In genomic region chr7:77687100-77687746, GRCh38 we compare ENCODE assay signal across 11 cellular contexts. TPM values are rescaled to one million over a fixed set of nuclear protein-coding genes. Genes with fewer than 3 reads are reported as not detected.
A peak's percentile ranks its signal among the peaks of the same experiment; 100 is the strongest.
DNase-seq lines count a peak whose midpoint lies in the region; ATAC-seq and TF ChIP-seq lines count a peak whose summit lies in the region.
"Had no signal": no experiment of that assay in that cellular context is flagged by ENCODE, and none has a peak within 500 bp of the region (broad histone marks: within the 10 kb centered on the region; RNA-seq: fewer than 3 reads in every experiment).

No MANE protein-coding gene starts in this region.

- no peak for ATAC-seq in HG03432 (IDR thresholded peaks at IDR 0.05; ENCODE audit: unreplicated experiment)
- ATAC-seq in GM21737 (IDR thresholded peaks at IDR 0.05; ENCODE audit: unreplicated experiment) = no peak

- H3K4me3 ChIP-seq in neutrophil (ENCODE audit: low read depth in 1 of 2, low read length in 1 of 2) (peak overlapping the region in 1 of 2 experiments; percentile 29), MM.1S (ENCODE audit: low read length) (no peak overlapping the region)
- H3K4me3 ChIP-seq: HAP-1 had no signal

- no peaks in the 10 kb centered on the region for H4K20me1 ChIP-seq in MM.1S (ENCODE audit: insufficient read depth, low read length)

- H3K27ac Mint-ChIP-seq in T-helper 1 cell treated with Interleukin-12 subunit alpha and Interleukin-12 subunit beta and Interleukin-4 antibody, amounts not matched to agents 30 μg/mL and 1 μg/mL, for 36 hours = peak overlapping the region; percentile 62

- H3K9me3 ChIP-seq in neutrophil (no peaks in the 10 kb centered on the region), MM.1S (replicated peaks; ENCODE audit: insufficient read depth, low read length) (no peaks in the 10 kb centered on the region)
- H3K9me3 ChIP-seq: HAP-1 had no signal

- H3K9ac ChIP-seq in MM.1S (ENCODE audit: low read length) = no peak overlapping the region

- TF ChIP-seq CTCF in neutrophil (IDR thresholded peaks at IDR 0.05) (no peak), MM.1S (IDR thresholded peaks at IDR 0.05; ENCODE audit: low read length) (no peak)

- peak overlapping the region; percentile 38 for H3K4me3 Mint-ChIP-seq in T-helper 1 cell treated with Interleukin-12 subunit alpha and Interleukin-12 subunit beta and Interleukin-4 antibody, amounts not matched to agents 30 μg/mL and 1 μg/mL, for 36 hours

- H3K4me1 ChIP-seq in neutrophil (ENCODE audit: control insufficient read depth in 1 of 2, insufficient read depth in 1 of 2, low read depth in 1 of 2, low read length in 1 of 2) (peaks cover 49 to 51% of the 10 kb centered on the region in 2 experiments), MM.1S (ENCODE audit: low read length) (0 out of 2 replicates have a peak, but pooled peaks cover 5% of the 10 kb centered on the region)

- peaks cover 26% of the 10 kb centered on the region for H3K4me1 Mint-ChIP-seq in T-helper 1 cell treated with Interleukin-12 subunit alpha and Interleukin-12 subunit beta and Interleukin-4 antibody, amounts not matched to agents 30 μg/mL and 1 μg/mL, for 36 hours (ENCODE audit: low read depth)

- H3K27me3 ChIP-seq in neutrophil (no peaks in the 10 kb centered on the region), MM.1S (replicated peaks; ENCODE audit: insufficient read depth, low read length) (no peaks in the 10 kb centered on the region)

- H3K79me2 ChIP-seq in MM.1S (ENCODE audit: low read length) = peaks cover 4% of the 10 kb centered on the region; the same call in 1 of the 2 replicates

- H3K4me2 ChIP-seq in MM.1S (ENCODE audit: low read depth, low read length) = no peak overlapping the region

- peaks cover 30% of the 10 kb centered on the region for H3K36me3 ChIP-seq in neutrophil
- H3K36me3 ChIP-seq in MM.1S (replicated peaks; ENCODE audit: insufficient read depth, low read length) = no peaks in the 10 kb centered on the region

- H3K9me2 ChIP-seq in MM.1S (replicated peaks; ENCODE audit: insufficient read depth, low read length) = no peaks in the 10 kb centered on the region

- H2AFZ ChIP-seq in MM.1S (ENCODE audit: low read length) = no peak overlapping the region

- peaks cover 16% of the 10 kb centered on the region for H3K36me3 Mint-ChIP-seq in T-helper 1 cell treated with Interleukin-12 subunit alpha and Interleukin-12 subunit beta and Interleukin-4 antibody, amounts not matched to agents 30 μg/mL and 1 μg/mL, for 36 hours (ENCODE audit: low read depth)

- H3F3A ChIP-seq in MM.1S (ENCODE audit: insufficient read depth, low read length) = no peaks in the 10 kb centered on the region

- H3K9me3 Mint-ChIP-seq in T-helper 1 cell treated with Interleukin-12 subunit alpha and Interleukin-12 subunit beta and Interleukin-4 antibody, amounts not matched to agents 30 μg/mL and 1 μg/mL, for 36 hours = no peaks in the 10 kb centered on the region

- H3K27ac ChIP-seq in neutrophil (peak overlapping the region; percentile 70), MM.1S (ENCODE audit: low read length) (no peak overlapping the region)

- DNase-seq in T-helper 1 cell (no peak), LHCN-M2 (ENCODE audit: low read depth) (peak; percentile 71), MM.1S (no peak)
- DNase-seq in central memory CD4-positive, alpha-beta T cell = peak; percentile 24
- DNase-seq: cortex of kidney, glutamatergic neuron had no signal

- H3K27me3 Mint-ChIP-seq in T-helper 1 cell treated with Interleukin-12 subunit alpha and Interleukin-12 subunit beta and Interleukin-4 antibody, amounts not matched to agents 30 μg/mL and 1 μg/mL, for 36 hours (ENCODE audit: low read depth) = no peaks in the 10 kb centered on the region

RNA-seq across cellular contexts. Expression of gene RSBN1L, which starts 9.0 kb away (rescaled TPM):
- 13.7 and 18.8 TPM in 2 replicates for total RNA-seq in LHCN-M2 (2014; rRNA removed)
- 5.4 TPM for polyA plus RNA-seq in LHCN-M2 (2012)

Comparison
In these comparisons a context has a peak if more than half of its experiments do, and no peak if none do; other contexts are left out.
1. DNase-seq: peak in LHCN-M2 (single experiment) and central memory CD4-positive, alpha-beta T cell (single experiment); none in T-helper 1 cell (0 of 5) and MM.1S (single experiment).